Comparison of ENCODE assay signal across 2 cellular contexts in the genomic region with DNA sequence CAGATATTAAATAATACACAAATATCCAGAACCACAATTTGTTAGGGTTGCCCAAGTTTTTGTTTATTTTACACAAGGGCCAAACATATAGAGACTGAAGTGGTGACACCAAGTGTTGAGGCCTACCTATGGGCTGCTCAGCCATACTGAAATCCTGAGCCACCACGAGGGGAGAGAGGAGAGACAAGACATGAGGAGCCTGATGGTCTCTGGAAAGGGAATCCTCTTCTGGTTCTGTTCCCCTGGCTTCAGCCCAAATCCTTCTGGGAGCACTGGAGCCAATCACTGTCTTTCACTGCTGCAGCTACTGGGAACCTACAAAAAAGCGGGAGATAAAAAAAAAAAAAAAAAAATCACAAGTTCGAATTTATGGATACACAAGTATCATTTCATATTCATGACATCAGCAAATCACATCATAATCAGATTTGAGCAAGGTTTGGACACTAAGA.
TF ChIP-seq lines count a peak whose summit lies in the region.

No MANE protein-coding gene starts in this region.

TF ChIP-seq in K562, 482 proteins besides CTCF, POLR2A, EP300 and RAD21 (continued from another document and continues in another):
- TF ChIP-seq, protein P1, sequence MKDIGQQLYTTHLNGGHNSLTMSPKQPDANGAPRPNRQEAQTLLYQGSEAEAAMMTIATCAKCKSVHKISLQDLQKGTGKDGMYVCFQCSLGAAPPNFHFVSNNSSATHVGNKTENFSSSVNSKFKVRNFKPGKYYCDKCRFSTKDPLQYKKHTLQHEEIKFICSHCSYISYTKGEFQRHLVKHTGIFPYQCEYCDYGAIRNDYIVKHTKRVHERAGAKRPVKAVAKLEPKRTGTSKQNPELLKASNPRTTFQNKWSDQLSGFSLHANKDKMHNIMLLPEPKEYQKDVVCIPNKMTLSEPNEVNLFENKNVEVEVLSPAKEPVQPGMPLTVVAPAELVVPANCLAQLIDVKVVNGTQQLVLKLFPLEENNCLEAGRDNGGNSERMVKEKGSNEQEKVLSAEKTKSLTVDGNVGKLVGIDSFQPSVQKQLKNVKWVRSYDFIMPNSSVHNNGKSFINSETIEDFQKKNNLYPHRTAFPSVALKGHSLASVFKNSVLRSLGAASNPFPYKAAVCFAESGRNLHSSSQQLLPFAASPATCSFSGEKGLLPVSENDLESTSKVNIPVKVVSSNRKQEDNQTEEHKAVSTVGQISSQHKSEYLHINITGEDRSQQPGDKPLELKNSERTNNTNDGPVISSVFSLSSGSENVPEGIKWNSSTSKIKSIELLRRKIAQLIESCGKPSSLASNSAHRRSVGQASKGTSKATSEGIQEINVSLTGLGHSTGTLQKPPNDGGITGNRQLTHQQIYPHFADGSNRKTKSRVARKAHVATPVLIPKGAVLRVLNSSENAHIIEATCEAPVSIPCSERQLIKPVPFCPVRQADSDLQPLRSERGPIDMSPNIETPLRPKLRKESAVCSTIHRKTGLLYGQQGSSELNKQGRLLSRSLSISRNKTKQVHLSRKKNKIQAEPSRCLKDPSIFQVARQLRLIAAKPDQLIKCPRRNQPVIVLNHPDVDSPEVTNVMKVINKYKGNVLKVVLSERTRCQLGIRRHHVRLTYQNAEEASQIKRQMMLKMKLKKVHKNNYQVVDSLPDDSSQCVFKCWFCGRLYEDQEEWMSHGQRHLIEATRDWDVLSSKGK (CRISPR knock-in tag; IDR thresholded peaks at IDR 0.05): no peak
- TF ChIP-seq CTBP1 (IDR thresholded peaks at IDR 0.05; ENCODE audit: borderline replicate concordance) (no peak), PURB (CRISPR knock-in tag; IDR thresholded peaks at IDR 0.05; ENCODE audit: low read depth) (no peak), STAG1 (CRISPR knock-in tag; IDR thresholded peaks at IDR 0.05; ENCODE audit: borderline replicate concordance) (no peak), PHB (CRISPR knock-in tag; IDR thresholded peaks at IDR 0.05) (no peak), MAFF (IDR thresholded peaks at IDR 0.05; ENCODE audit: low read length) (peak; percentile 26; the same call in 1 of the 2 replicates), NFRKB (IDR thresholded peaks at IDR 0.05; ENCODE audit: low read depth) (peak; percentile 48; the same call in 1 of the 2 replicates), DMBX1 (CRISPR knock-in tag; IDR thresholded peaks at IDR 0.05; ENCODE audit: borderline replicate concordance) (peak; percentile 22; the same call in 1 of the 2 replicates), DPF2 (IDR thresholded peaks at IDR 0.05) (no peak), ZNF780A (CRISPR knock-in tag; IDR thresholded peaks at IDR 0.05) (no peak), NR2F6 (CRISPR knock-in tag; IDR thresholded peaks at IDR 0.05) (no peak), HSF4 (CRISPR knock-in tag; IDR thresholded peaks at IDR 0.05; ENCODE audit: borderline replicate concordance) (no peak), ZNF140 (CRISPR knock-in tag; IDR thresholded peaks at IDR 0.05) (no peak), MED1 (CRISPR knock-in tag; IDR thresholded peaks at IDR 0.05; ENCODE audit: borderline replicate concordance) (no peak)
- TF ChIP-seq, protein P2, sequence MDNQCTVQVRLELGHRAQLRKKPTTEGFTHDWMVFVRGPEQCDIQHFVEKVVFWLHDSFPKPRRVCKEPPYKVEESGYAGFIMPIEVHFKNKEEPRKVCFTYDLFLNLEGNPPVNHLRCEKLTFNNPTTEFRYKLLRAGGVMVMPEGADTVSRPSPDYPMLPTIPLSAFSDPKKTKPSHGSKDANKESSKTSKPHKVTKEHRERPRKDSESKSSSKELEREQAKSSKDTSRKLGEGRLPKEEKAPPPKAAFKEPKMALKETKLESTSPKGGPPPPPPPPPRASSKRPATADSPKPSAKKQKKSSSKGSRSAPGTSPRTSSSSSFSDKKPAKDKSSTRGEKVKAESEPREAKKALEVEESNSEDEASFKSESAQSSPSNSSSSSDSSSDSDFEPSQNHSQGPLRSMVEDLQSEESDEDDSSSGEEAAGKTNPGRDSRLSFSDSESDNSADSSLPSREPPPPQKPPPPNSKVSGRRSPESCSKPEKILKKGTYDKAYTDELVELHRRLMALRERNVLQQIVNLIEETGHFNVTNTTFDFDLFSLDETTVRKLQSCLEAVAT (IDR thresholded peaks at IDR 0.05): peak in 1 of 2 experiments; percentile 23; a peak in 1 of 4 replicates
- TF ChIP-seq, protein P3, sequence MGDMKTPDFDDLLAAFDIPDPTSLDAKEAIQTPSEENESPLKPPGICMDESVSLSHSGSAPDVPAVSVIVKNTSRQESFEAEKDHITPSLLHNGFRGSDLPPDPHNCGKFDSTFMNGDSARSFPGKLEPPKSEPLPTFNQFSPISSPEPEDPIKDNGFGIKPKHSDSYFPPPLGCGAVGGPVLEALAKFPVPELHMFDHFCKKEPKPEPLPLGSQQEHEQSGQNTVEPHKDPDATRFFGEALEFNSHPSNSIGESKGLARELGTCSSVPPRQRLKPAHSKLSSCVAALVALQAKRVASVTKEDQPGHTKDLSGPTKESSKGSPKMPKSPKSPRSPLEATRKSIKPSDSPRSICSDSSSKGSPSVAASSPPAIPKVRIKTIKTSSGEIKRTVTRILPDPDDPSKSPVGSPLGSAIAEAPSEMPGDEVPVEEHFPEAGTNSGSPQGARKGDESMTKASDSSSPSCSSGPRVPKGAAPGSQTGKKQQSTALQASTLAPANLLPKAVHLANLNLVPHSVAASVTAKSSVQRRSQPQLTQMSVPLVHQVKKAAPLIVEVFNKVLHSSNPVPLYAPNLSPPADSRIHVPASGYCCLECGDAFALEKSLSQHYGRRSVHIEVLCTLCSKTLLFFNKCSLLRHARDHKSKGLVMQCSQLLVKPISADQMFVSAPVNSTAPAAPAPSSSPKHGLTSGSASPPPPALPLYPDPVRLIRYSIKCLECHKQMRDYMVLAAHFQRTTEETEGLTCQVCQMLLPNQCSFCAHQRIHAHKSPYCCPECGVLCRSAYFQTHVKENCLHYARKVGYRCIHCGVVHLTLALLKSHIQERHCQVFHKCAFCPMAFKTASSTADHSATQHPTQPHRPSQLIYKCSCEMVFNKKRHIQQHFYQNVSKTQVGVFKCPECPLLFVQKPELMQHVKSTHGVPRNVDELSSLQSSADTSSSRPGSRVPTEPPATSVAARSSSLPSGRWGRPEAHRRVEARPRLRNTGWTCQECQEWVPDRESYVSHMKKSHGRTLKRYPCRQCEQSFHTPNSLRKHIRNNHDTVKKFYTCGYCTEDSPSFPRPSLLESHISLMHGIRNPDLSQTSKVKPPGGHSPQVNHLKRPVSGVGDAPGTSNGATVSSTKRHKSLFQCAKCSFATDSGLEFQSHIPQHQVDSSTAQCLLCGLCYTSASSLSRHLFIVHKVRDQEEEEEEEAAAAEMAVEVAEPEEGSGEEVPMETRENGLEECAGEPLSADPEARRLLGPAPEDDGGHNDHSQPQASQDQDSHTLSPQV (IDR thresholded peaks at IDR 0.05): peak; percentile 52

TF ChIP-seq in GM12891, 5 proteins besides CTCF, POLR2A, EP300 and RAD21 (continued from another document):
- TF ChIP-seq POLR2AphosphoS5 (IDR thresholded peaks at IDR 0.05; ENCODE audit: low read depth, low read length): no peak
TF ChIP-seq in GM12891: peak in this region for 0.
